In genomic region chr1:51961231-51961630, GRCh38 we compare ENCODE assay signal across 1 cellular context.
A peak's percentile ranks its signal among the peaks of the same experiment; 100 is the strongest.
TF ChIP-seq lines count a peak whose summit lies in the region.

No MANE protein-coding gene starts in this region.

TF ChIP-seq in GM12878, 131 proteins besides CTCF, POLR2A, EP300 and RAD21 (continued from another document):
- TF ChIP-seq REST (IDR thresholded peaks at IDR 0.05; ENCODE audit: low read depth, low read length) = no peak
- peak; percentile 82 for TF ChIP-seq IKZF1 (conservative IDR thresholded peaks at IDR 0.05)
- peak; percentile 66 for TF ChIP-seq MTA2 (IDR thresholded peaks at IDR 0.05; ENCODE audit: low read depth)
- TF ChIP-seq MTA3 (IDR thresholded peaks at IDR 0.05; ENCODE audit: borderline replicate concordance, low read length) = no peak
- TF ChIP-seq POLR2AphosphoS2 (IDR thresholded peaks at IDR 0.05; ENCODE audit: low read depth, low read length) = no peak
- TF ChIP-seq CHD4 (IDR thresholded peaks at IDR 0.05) = no peak
- no peak for TF ChIP-seq RAD51 (IDR thresholded peaks at IDR 0.05)
